Comparison of ENCODE assay signal across 8 cellular contexts in the genomic region with DNA sequence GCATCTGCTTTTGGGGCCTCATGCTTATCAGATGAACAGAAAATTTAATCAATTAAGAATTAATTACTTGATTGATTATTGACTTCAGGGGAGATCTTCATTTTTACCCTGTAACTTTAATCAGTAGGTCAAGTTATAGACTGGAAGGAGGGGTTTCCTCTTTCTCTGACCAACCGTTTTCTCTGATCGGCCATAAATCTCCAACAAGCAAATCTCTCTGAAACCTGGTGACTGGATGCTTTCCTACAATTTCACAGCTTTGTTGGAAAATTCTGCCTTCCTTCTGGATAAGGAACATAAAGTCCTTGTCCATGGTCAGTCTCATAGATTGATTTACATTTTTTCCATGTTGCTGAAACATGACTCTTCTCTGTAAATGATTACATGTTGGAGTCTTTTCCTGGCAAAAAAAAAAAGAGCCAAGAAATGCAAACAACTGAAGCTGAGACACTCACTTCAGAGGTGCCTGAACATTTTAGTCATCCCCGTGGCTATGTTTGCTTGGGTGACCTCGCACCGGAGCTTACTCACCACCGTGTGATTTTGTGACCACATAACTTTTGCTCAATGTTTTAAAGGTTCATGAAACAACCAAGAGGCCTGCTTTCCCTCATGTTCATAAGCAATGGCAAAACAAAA. TPM values are rescaled to one million over a fixed set of nuclear protein-coding genes. Genes with fewer than 3 reads are reported as not detected.
DNase-seq lines count a peak whose midpoint lies in the region; ATAC-seq and TF ChIP-seq lines count a peak whose summit lies in the region.

No MANE protein-coding gene starts in this region.

- H3K36me3 ChIP-seq in right lobe of liver: no peaks in the 10 kb centered on the region

- H3K9me3 ChIP-seq in right lobe of liver: no peaks in the 10 kb centered on the region

- no peaks in the 10 kb centered on the region for H3K4me1 ChIP-seq in right lobe of liver

- intact Hi-C loops in right lobe of liver (cut with DNase I): no loop called here

- peak; percentile 67 for DNase-seq in stimulated activated naive CD4-positive, alpha-beta T cell treated with Interleukin-2 at 50 U/mL for 16 hours (lab: John Stamatoyannopoulos, UW)
- no peak for DNase-seq in stimulated activated naive CD4-positive, alpha-beta T cell (lab: John Stamatoyannopoulos, UW)
- DNase-seq in HK-2 (ENCODE audit: unreplicated experiment) (peak; percentile 73), right lobe of liver (no peak), NCI-H774 (lab: John Stamatoyannopoulos, UW) (no peak), ecto neural progenitor cell (ENCODE audit: low spot score) (no peak)
- peak; percentile 43 for DNase-seq in activated gamma-delta T cell treated with anti-CD3 and anti-CD28 coated beads, Interleukin-2, amount 50 U/mL, for 16 hours (ENCODE audit: low read depth)

- H3K27ac ChIP-seq in right lobe of liver: no peak overlapping the region

- ATAC-seq in right lobe of liver (peak in 3 of 4 donors; percentile 28 to 93 (median 44)), HG02571 (IDR thresholded peaks at IDR 0.05; ENCODE audit: unreplicated experiment) (no peak)

- WGBS in right lobe of liver (ENCODE audit: insufficient coverage, low coverage, low lambda C conversion rate, missing lambda C conversion rate): 21% methylated on average over 6 of the region's 6 CpGs

- no peaks in the 10 kb centered on the region for H3K27me3 ChIP-seq in right lobe of liver

- TF ChIP-seq POLR2A in right lobe of liver (IDR thresholded peaks at IDR 0.05): no peak

- no peak for TF ChIP-seq CTCF in right lobe of liver (IDR thresholded peaks at IDR 0.05)

- no peak overlapping the region for H3K4me3 ChIP-seq in right lobe of liver

RNA-seq across cellular contexts. Expression of gene IRF4, which starts 31.0 kb away (rescaled TPM):
- total RNA-seq in right lobe of liver: 1 to 10 TPM in 4 of 6 experiments, under 1 TPM in 2; 0.24 to 5.0 (median 1.6) TPM

Comparison
In these comparisons a context has a peak if more than half of its experiments do, and no peak if none do; other contexts are left out.
1. DNase-seq: peak in stimulated activated naive CD4-positive, alpha-beta T cell treated with Interleukin-2 at 50 U/mL for 16 hours (single experiment), HK-2 (single experiment) and activated gamma-delta T cell treated with anti-CD3 and anti-CD28 coated beads, Interleukin-2, amount 50 U/mL, for 16 hours (single experiment); none in stimulated activated naive CD4-positive, alpha-beta T cell (0 of 6), right lobe of liver (0 of 3), NCI-H774 (single experiment) and ecto neural progenitor cell (single experiment).